ENCODE assay signal across 8 cellular contexts in the genomic region with DNA sequence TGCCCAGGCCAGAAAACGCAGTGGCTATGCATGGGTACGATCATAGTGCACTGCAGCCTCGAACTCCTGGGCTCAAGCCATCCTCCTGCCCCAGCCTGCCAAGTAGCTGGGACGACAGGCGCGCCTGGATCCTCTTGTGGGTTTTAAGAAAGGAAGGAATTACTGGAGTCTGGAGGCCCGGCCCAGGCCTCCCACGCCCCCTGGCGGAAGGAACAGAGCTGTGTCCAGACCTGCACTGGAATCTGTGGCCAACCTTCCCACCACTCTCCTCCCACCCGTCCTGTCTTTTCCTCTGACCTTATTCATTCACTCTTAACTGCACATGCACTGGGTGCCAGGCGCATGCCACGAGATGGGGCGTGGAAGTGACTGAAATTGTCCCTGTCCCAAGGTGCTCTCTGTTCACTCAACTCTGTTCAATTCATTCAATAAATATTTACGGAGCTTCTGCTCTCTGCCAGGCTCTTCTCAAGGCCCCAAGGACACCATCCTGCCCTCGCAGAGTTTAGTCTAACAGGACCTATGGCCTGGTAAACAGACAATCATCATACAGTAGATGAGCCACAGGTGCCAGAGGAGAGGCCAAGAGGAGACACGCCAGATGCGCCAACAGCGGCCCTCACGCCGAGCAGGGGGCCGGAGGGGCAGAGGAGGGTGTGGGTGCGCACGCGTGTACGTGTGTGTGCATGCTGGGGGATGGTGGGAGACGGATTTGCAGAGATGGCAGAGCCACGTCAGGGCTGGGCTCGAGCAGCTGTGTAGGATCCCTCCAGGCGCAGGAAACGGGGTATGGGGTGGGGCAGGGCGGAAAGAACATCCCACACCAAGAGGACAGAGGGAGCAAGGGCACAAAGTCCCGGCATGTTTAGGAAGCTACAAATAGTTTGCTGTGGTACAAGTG. TPM values are rescaled to one million over a fixed set of nuclear protein-coding genes. Genes with fewer than 3 reads are reported as not detected.
DNase-seq lines count a peak whose midpoint lies in the region; ATAC-seq and TF ChIP-seq lines count a peak whose summit lies in the region.

No MANE protein-coding gene starts in this region.

- no peak for TF ChIP-seq POLR2A in ovary (IDR thresholded peaks at IDR 0.05)

- no peaks in the 10 kb centered on the region for H3K36me3 ChIP-seq in ovary

- H3K27ac ChIP-seq in ovary: no peak overlapping the region

- DNase-seq in NCI-H2081 (lab: John Stamatoyannopoulos, UW) (peak; percentile 10 to 45), NCI-H2081 treated with DMSO at 0.1 percent for 48 hours (lab: John Stamatoyannopoulos, UW) (no peak), LNCaP clone FGC (ENCODE audit: low read depth) (peak; percentile 60), RKO (ENCODE audit: low spot score) (peak; percentile 82), globus pallidus (ENCODE audit: low spot score) (peak; percentile 25), ovary (peak; percentile 71 to 83 (median 73))
- DNase-seq in activated effector memory CD4-positive, alpha-beta T cell treated with anti-CD3 and anti-CD28 coated beads, Interleukin-2, amount 50 U/mL, for 16 hours: peak; percentile 82

- no peak overlapping the region for H3K4me3 ChIP-seq in LNCaP clone FGC (ENCODE audit: low read depth, low read length)
- no peak overlapping the region for H3K4me3 ChIP-seq in ovary

- TF ChIP-seq CTCF in LNCaP clone FGC (IDR thresholded peaks at IDR 0.05; ENCODE audit: control insufficient read depth, extremely low read depth, insufficient read depth) (peak; percentile 88), ovary (IDR thresholded peaks at IDR 0.05) (peak; percentile 47 to 56 (median 51))

- WGBS in ovary, 3 donors: 55 to 59% (median 59%) methylated on average over 32 of the region's 32 CpGs

- TF ChIP-seq EP300 in ovary (IDR thresholded peaks at IDR 0.05): no peak

- no peaks in the 10 kb centered on the region for H3K27me3 ChIP-seq in ovary

- intact Hi-C loops in ovary (cut with DNase I): loop anchor here in 1 of 4 donors (10.0 kb wide), 1 partner anchor 105 kb away; no protein-coding TSS in a partner anchor

- no peak for ATAC-seq in HG02623 (IDR thresholded peaks at IDR 0.05; ENCODE audit: unreplicated experiment)

- H3K9me3 ChIP-seq in ovary: no peaks in the 10 kb centered on the region

- H3K4me1 ChIP-seq in ovary (ENCODE audit: insufficient read depth): peaks cover 10% of the 10 kb centered on the region

RNA-seq across cellular contexts. Expression of gene TMEM106C, which starts 13.7 kb away (rescaled TPM):
- 10 to 100 TPM; 31.1 to 87.5 (median 55.0) TPM for total RNA-seq in ovary
- 100 to 1,000 TPM in 1 of 2 donors, 10 to 100 TPM in 1; 52.0 to 110 TPM for polyA plus RNA-seq in ovary

RNA-seq across cellular contexts. Expression of gene VDR, which starts 44.9 kb away (rescaled TPM):
- total RNA-seq in ovary: 1 to 10 TPM in 5 of 7 donors, under 1 TPM in 2; 0.71 to 2.7 (median 1.1) TPM
- 1 to 10 TPM in 1 of 2 donors, under 1 TPM in 1; 0.31 to 1.1 TPM for polyA plus RNA-seq in ovary

RNA-seq across cellular contexts. Expression of gene COL2A1, which starts 54.6 kb away (rescaled TPM):
- total RNA-seq in ovary: 1 to 10 TPM in 5 of 7 donors, under 1 TPM in 1, not detected in 1; 0.72 to 1.5 (median 1.1) TPM
- under 1 TPM; 0.05 to 0.30 TPM for polyA plus RNA-seq in ovary
